Comparison of ENCODE assay signal across 21 cellular contexts in genomic region chr6:163826668-163827067, GRCh38.
"Had no signal": no experiment of that assay in that cellular context is flagged by ENCODE, and none has a peak within 500 bp of the region (broad histone marks: within the 10 kb centered on the region; RNA-seq: fewer than 3 reads in every experiment).

No MANE protein-coding gene starts in this region.

- DNase-seq: activated CD4-positive, alpha-beta memory T cell treated with anti-CD3 and anti-CD28 coated beads for 36 hours; activated CD4-positive, alpha-beta T cell treated with anti-CD3 and anti-CD28 coated beads for 1 hour; activated CD4-positive, alpha-beta T cell treated with anti-CD3 and anti-CD28 coated beads, Interleukin-2, amount 10 ng/mL, durations not matched to agents 24 days and 14 days; activated CD8-positive, alpha-beta memory T cell treated with anti-CD3 and anti-CD28 coated beads for 24 hours; activated gamma-delta T cell treated with Interleukin-2 at 50 U/mL for 16 hours; activated naive CD4-positive, alpha-beta T cell treated with anti-CD3 and anti-CD28 coated beads, Interleukin-2, amount 10 ng/mL, durations not matched to agents 7 days and 5 days; activated naive CD8-positive, alpha-beta T cell treated with anti-CD3 and anti-CD28 coated beads for 36 hours; activated T-cell treated with anti-CD3 and anti-CD28 coated beads, Interleukin-2, amount 50 U/mL, for 48 hours; Kasumi-1; KBM-7; NCI-H1048; NCI-H1436; NCI-H1694 treated with DMSO at 0.1 percent for 48 hours; NCI-H2029 treated with DMSO at 0.1 percent for 48 hours; NCI-H510A treated with DMSO at 0.1 percent for 48 hours; PC-9; SHP77 treated with DMSO at 0.1 percent for 48 hours had no signal

- H3K4me3 Mint-ChIP-seq: activated CD4-positive, alpha-beta memory T cell treated with anti-CD3 and anti-CD28 coated beads for 36 hours; activated CD4-positive, alpha-beta T cell treated with anti-CD3 and anti-CD28 coated beads, Interleukin-2, amount 10 ng/mL, durations not matched to agents 24 days and 14 days; activated naive CD4-positive, alpha-beta T cell treated with anti-CD3 and anti-CD28 coated beads, Interleukin-2, amount 10 ng/mL, durations not matched to agents 7 days and 5 days; activated naive CD8-positive, alpha-beta T cell treated with anti-CD3 and anti-CD28 coated beads for 36 hours; activated T-helper 17 cell treated with anti-CD3 and anti-CD28 coated beads, Interleukin-2, amount 50 U/mL, for 72 hours; T-helper 1 cell treated with Interleukin-12 subunit alpha and Interleukin-12 subunit beta and Interleukin-4 antibody, amounts not matched to agents 30 μg/mL and 1 μg/mL, for 36 hours; WTC11 had no signal

- H3K9me3 Mint-ChIP-seq: activated CD4-positive, alpha-beta memory T cell treated with anti-CD3 and anti-CD28 coated beads for 36 hours; activated CD4-positive, alpha-beta T cell treated with anti-CD3 and anti-CD28 coated beads, Interleukin-2, amount 10 ng/mL, durations not matched to agents 24 days and 14 days; activated naive CD4-positive, alpha-beta T cell treated with anti-CD3 and anti-CD28 coated beads, Interleukin-2, amount 10 ng/mL, durations not matched to agents 7 days and 5 days; activated naive CD8-positive, alpha-beta T cell treated with anti-CD3 and anti-CD28 coated beads for 36 hours; activated T-helper 17 cell treated with anti-CD3 and anti-CD28 coated beads, Interleukin-2, amount 50 U/mL, for 72 hours; T-helper 1 cell treated with Interleukin-12 subunit alpha and Interleukin-12 subunit beta and Interleukin-4 antibody, amounts not matched to agents 30 μg/mL and 1 μg/mL, for 36 hours had no signal

- H3K36me3 Mint-ChIP-seq: activated CD4-positive, alpha-beta memory T cell treated with anti-CD3 and anti-CD28 coated beads for 36 hours; activated naive CD4-positive, alpha-beta T cell treated with anti-CD3 and anti-CD28 coated beads, Interleukin-2, amount 10 ng/mL, durations not matched to agents 7 days and 5 days; activated naive CD8-positive, alpha-beta T cell treated with anti-CD3 and anti-CD28 coated beads for 36 hours; WTC11 had no signal

- ATAC-seq: activated T-helper 17 cell treated with anti-CD3 and anti-CD28 coated beads, Interleukin-2, amount 50 U/mL, for 72 hours; WTC11 had no signal

- H3K27ac ChIP-seq: breast epithelium, PC-9 had no signal

- H3K4me1 Mint-ChIP-seq: activated CD4-positive, alpha-beta T cell treated with anti-CD3 and anti-CD28 coated beads, Interleukin-2, amount 10 ng/mL, durations not matched to agents 24 days and 14 days; activated naive CD4-positive, alpha-beta T cell treated with anti-CD3 and anti-CD28 coated beads, Interleukin-2, amount 10 ng/mL, durations not matched to agents 7 days and 5 days; activated naive CD8-positive, alpha-beta T cell treated with anti-CD3 and anti-CD28 coated beads for 36 hours; activated T-helper 17 cell treated with anti-CD3 and anti-CD28 coated beads, Interleukin-2, amount 50 U/mL, for 72 hours had no signal

- H3K36me3 ChIP-seq: breast epithelium had no signal

- H3K27me3 Mint-ChIP-seq: activated CD4-positive, alpha-beta T cell treated with anti-CD3 and anti-CD28 coated beads, Interleukin-2, amount 10 ng/mL, durations not matched to agents 24 days and 14 days; activated naive CD4-positive, alpha-beta T cell treated with anti-CD3 and anti-CD28 coated beads, Interleukin-2, amount 10 ng/mL, durations not matched to agents 7 days and 5 days; activated T-helper 17 cell treated with anti-CD3 and anti-CD28 coated beads, Interleukin-2, amount 50 U/mL, for 72 hours had no signal

- H3K9me3 ChIP-seq: breast epithelium had no signal

- H3K4me1 ChIP-seq: breast epithelium had no signal

- H3K4me3 ChIP-seq: breast epithelium, PC-9 had no signal

- H2AFZ ChIP-seq: PC-9 had no signal

- H3K4me2 ChIP-seq: PC-9 had no signal

- H3K27me3 ChIP-seq: breast epithelium had no signal

- H3K27ac Mint-ChIP-seq: activated CD4-positive, alpha-beta memory T cell treated with anti-CD3 and anti-CD28 coated beads for 36 hours; activated CD4-positive, alpha-beta T cell treated with anti-CD3 and anti-CD28 coated beads, Interleukin-2, amount 10 ng/mL, durations not matched to agents 24 days and 14 days; activated naive CD4-positive, alpha-beta T cell treated with anti-CD3 and anti-CD28 coated beads, Interleukin-2, amount 10 ng/mL, durations not matched to agents 7 days and 5 days; activated naive CD8-positive, alpha-beta T cell treated with anti-CD3 and anti-CD28 coated beads for 36 hours; activated T-helper 17 cell treated with anti-CD3 and anti-CD28 coated beads, Interleukin-2, amount 50 U/mL, for 72 hours; T-helper 1 cell treated with Interleukin-12 subunit alpha and Interleukin-12 subunit beta and Interleukin-4 antibody, amounts not matched to agents 30 μg/mL and 1 μg/mL, for 36 hours; WTC11 had no signal
